In the genomic region with DNA sequence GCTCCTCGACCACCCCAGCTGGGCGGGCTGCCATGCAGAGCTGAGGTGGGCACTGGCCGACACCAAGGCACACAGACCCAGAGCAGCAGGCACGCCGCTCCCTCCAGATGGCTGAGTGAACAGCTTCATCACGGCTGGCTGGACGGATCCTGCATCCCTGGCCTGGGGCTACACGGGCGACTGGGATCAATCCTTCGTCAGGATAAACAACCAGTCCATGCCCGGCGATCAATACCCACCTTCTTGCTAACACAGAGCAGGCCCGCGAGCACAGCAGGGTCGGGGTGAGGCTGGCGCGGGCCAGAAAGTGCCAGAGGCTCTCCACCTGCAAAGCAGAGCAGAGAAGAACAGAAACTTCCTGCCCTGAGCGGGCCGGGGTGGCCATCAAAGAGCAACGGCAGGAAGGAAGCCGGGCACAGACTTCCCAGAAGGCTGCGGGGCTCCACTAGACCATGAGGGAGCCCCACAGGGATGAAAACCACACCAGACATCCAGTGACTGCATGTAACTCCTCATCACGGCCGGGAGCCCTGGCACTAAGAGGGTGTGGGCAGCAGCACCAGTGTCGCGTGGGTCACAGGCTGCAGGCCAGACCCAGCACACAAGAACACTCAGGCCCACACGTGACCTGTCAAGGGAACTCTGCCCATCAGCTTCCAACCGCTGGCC, we compare ENCODE assay signal across 14 cellular contexts.
DNase-seq lines count a peak whose midpoint lies in the region; ATAC-seq and TF ChIP-seq lines count a peak whose summit lies in the region.
"Had no signal": no experiment of that assay in that cellular context is flagged by ENCODE, and none has a peak within 500 bp of the region (broad histone marks: within the 10 kb centered on the region; RNA-seq: fewer than 3 reads in every experiment).

No MANE protein-coding gene starts in this region.

- TF ChIP-seq CTCF in neural progenitor cell (IDR thresholded peaks at IDR 0.05) (no peak), brain microvascular endothelial cell (IDR thresholded peaks at IDR 0.05; ENCODE audit: low read depth, low read length, missing control alignments) (no peak), RWPE1 (conservative IDR thresholded peaks at IDR 0.05; ENCODE audit: low read depth) (no peak), esophagus squamous epithelium (IDR thresholded peaks at IDR 0.05) (no peak), osteocyte (IDR thresholded peaks at IDR 0.05) (no peak)

- peaks cover 14% of the 10 kb centered on the region for H3F3A ChIP-seq in neural progenitor cell (ENCODE audit: low read depth)

- TF ChIP-seq POLR2A in esophagus squamous epithelium (IDR thresholded peaks at IDR 0.05) = no peak

- H3K9me3 Mint-ChIP-seq in CD8-positive, alpha-beta memory T cell = no peaks in the 10 kb centered on the region
- H3K9me3 Mint-ChIP-seq in activated T-helper 17 cell treated with anti-CD3 and anti-CD28 coated beads, Interleukin-2, amount 50 U/mL, for 72 hours = no peaks in the 10 kb centered on the region
- H3K9me3 Mint-ChIP-seq in neural progenitor cell (peaks cover 2% of the 10 kb centered on the region), osteocyte (ENCODE audit: unreplicated experiment) (no peaks in the 10 kb centered on the region)

- no peak overlapping the region for H2AFZ ChIP-seq in neural progenitor cell (replicated peaks)
- H2AFZ ChIP-seq: hepatocyte had no signal

- H3K4me3 ChIP-seq in CD8-positive, alpha-beta memory T cell (ENCODE audit: low read length) = peak overlapping the region; percentile 30
- no peak overlapping the region for H3K4me3 ChIP-seq in neural progenitor cell
- no peak overlapping the region for H3K4me3 ChIP-seq in brain microvascular endothelial cell (ENCODE audit: low read depth, low read length)
- H3K4me3 ChIP-seq in esophagus squamous epithelium = no peak overlapping the region
- H3K4me3 ChIP-seq: hepatocyte, lung, psoas muscle had no signal

- CTCF ChIA-PET in CD8-positive, alpha-beta memory T cell (lab: Charles Lee) = no interaction called here
- CTCF ChIA-PET in RWPE1 (lab: Yijun Ruan, JAX) = no interaction called here

- H3K9me3 ChIP-seq in CD8-positive, alpha-beta memory T cell (ENCODE audit: low read length) = no peaks in the 10 kb centered on the region
- H3K9me3 ChIP-seq in T-helper 17 cell (ENCODE audit: control insufficient read depth, low read length, poor library complexity, severe bottlenecking) (no peaks in the 10 kb centered on the region), neural progenitor cell (ENCODE audit: low read depth) (no peaks in the 10 kb centered on the region), esophagus squamous epithelium (no peaks in the 10 kb centered on the region)
- H3K9me3 ChIP-seq: psoas muscle had no signal

- no peaks in the 10 kb centered on the region for H4K20me1 ChIP-seq in neural progenitor cell (ENCODE audit: low read depth)

- peaks cover 2% of the 10 kb centered on the region for H3K79me2 ChIP-seq in neural progenitor cell (ENCODE audit: low read depth)
- H3K79me2 ChIP-seq: hepatocyte had no signal

- DNase-seq in CD8-positive, alpha-beta memory T cell = peak in 2 of 5 donors; percentile 12 to 64
- DNase-seq in T-helper 17 cell (no peak), neural progenitor cell (ENCODE audit: low spot score) (no peak), brain microvascular endothelial cell (no peak), RWPE1 (ENCODE audit: low spot score) (no peak), esophagus squamous epithelium (lab: John Stamatoyannopoulos, UW) (no peak), osteocyte (ENCODE audit: extremely low spot score, unreplicated experiment) (no peak)
- DNase-seq: IMR-90, PC-3, psoas muscle had no signal

- H3K36me3 Mint-ChIP-seq in CD8-positive, alpha-beta memory T cell = peaks cover 0 to 16% (median 0%) of the 10 kb centered on the region in 3 donors
- no peaks in the 10 kb centered on the region for H3K36me3 Mint-ChIP-seq in T-helper 17 cell (ENCODE audit: low read depth)
- H3K36me3 Mint-ChIP-seq in activated T-helper 17 cell treated with anti-CD3 and anti-CD28 coated beads, Interleukin-2, amount 50 U/mL, for 72 hours (ENCODE audit: low read depth) = no peaks in the 10 kb centered on the region
- H3K36me3 Mint-ChIP-seq in neural progenitor cell = peaks cover 16% of the 10 kb centered on the region
- peaks cover 4% of the 10 kb centered on the region for H3K36me3 Mint-ChIP-seq in osteocyte (ENCODE audit: unreplicated experiment)

- peak overlapping the region in 1 of 7 donors; percentile 23 for H3K4me3 Mint-ChIP-seq in CD8-positive, alpha-beta memory T cell
- peak overlapping the region; percentile 69 for H3K4me3 Mint-ChIP-seq in T-helper 17 cell
- no peak overlapping the region for H3K4me3 Mint-ChIP-seq in activated T-helper 17 cell treated with anti-CD3 and anti-CD28 coated beads, Interleukin-2, amount 50 U/mL, for 72 hours
- no peak overlapping the region for H3K4me3 Mint-ChIP-seq in neural progenitor cell
- H3K4me3 Mint-ChIP-seq in osteocyte (ENCODE audit: unreplicated experiment) = no peak overlapping the region

- ATAC-seq in T-helper 17 cell = peak; percentile 82
- peak; percentile 29 for ATAC-seq in activated T-helper 17 cell treated with anti-CD3 and anti-CD28 coated beads, Interleukin-2, amount 50 U/mL, for 72 hours (replicated peaks)
- ATAC-seq: PC-3 had no signal

- no peak overlapping the region for H3K9ac ChIP-seq in neural progenitor cell

- peaks cover 33% of the 10 kb centered on the region for H3K4me1 ChIP-seq in CD8-positive, alpha-beta memory T cell (ENCODE audit: insufficient read depth, low read length)
- peaks cover 28% of the 10 kb centered on the region for H3K4me1 ChIP-seq in neural progenitor cell
- peaks cover 0 to 18% (median 9%) of the 10 kb centered on the region in 3 donors for H3K4me1 ChIP-seq in esophagus squamous epithelium

- intact Hi-C loops in esophagus squamous epithelium (cut with DNase I) = no loop called here

- POLR2A ChIA-PET in CD8-positive, alpha-beta memory T cell (lab: Charles Lee) = interaction anchor here (1.0 kb wide), 1 partner anchor 27 kb away, joined by 3 read pairs; no protein-coding TSS in a partner anchor
- POLR2A ChIA-PET in RWPE1 (lab: Yijun Ruan, JAX; ENCODE audit: low non-redundant PET) = no interaction called here

- no peaks in the 10 kb centered on the region for H3K27me3 Mint-ChIP-seq in CD8-positive, alpha-beta memory T cell
- no peaks in the 10 kb centered on the region for H3K27me3 Mint-ChIP-seq in T-helper 17 cell
- H3K27me3 Mint-ChIP-seq in activated T-helper 17 cell treated with anti-CD3 and anti-CD28 coated beads, Interleukin-2, amount 50 U/mL, for 72 hours = no peaks in the 10 kb centered on the region
- peaks cover 13% of the 10 kb centered on the region for H3K27me3 Mint-ChIP-seq in neural progenitor cell (ENCODE audit: insufficient read depth, low read depth)
- no peaks in the 10 kb centered on the region for H3K27me3 Mint-ChIP-seq in osteocyte (ENCODE audit: unreplicated experiment)

- no peak overlapping the region for H3K27ac ChIP-seq in CD8-positive, alpha-beta memory T cell (ENCODE audit: low read depth, low read length)
- H3K27ac ChIP-seq in neural progenitor cell = no peak overlapping the region
- no peak overlapping the region for H3K27ac ChIP-seq in brain microvascular endothelial cell
- no peak overlapping the region for H3K27ac ChIP-seq in RWPE1
- no peak overlapping the region for H3K27ac ChIP-seq in esophagus squamous epithelium
- H3K27ac ChIP-seq: C4-2B, hepatocyte, psoas muscle had no signal

- no peaks in the 10 kb centered on the region for H3K36me3 ChIP-seq in CD8-positive, alpha-beta memory T cell (ENCODE audit: insufficient read depth, low read length)
- H3K36me3 ChIP-seq in neural progenitor cell = no peaks in the 10 kb centered on the region
- peaks cover 3% of the 10 kb centered on the region for H3K36me3 ChIP-seq in brain microvascular endothelial cell (replicated peaks)
- H3K36me3 ChIP-seq in esophagus squamous epithelium = peaks cover 0 to 50% (median 0%) of the 10 kb centered on the region in 3 donors

- in situ Hi-C loops in brain microvascular endothelial cell (cut with HindIII; ENCODE audit: low pct_ligation_motif_present, low sequenced_read_pairs) = no loop called here

- peak overlapping the region in 4 of 8 donors; percentile 11 to 77 (median 26) for H3K27ac Mint-ChIP-seq in CD8-positive, alpha-beta memory T cell
- H3K27ac Mint-ChIP-seq in T-helper 17 cell (peak overlapping the region; percentile 21), neural progenitor cell (peak overlapping the region; percentile 72), osteocyte (ENCODE audit: unreplicated experiment) (no peak overlapping the region)
- H3K27ac Mint-ChIP-seq in activated T-helper 17 cell treated with anti-CD3 and anti-CD28 coated beads, Interleukin-2, amount 50 U/mL, for 72 hours = peak overlapping the region; percentile 71

- peaks cover 11 to 23% (median 20%) of the 10 kb centered on the region in 3 donors for H3K4me1 Mint-ChIP-seq in CD8-positive, alpha-beta memory T cell
- H3K4me1 Mint-ChIP-seq in T-helper 17 cell (peaks cover 11% of the 10 kb centered on the region), neural progenitor cell (peaks cover 65% of the 10 kb centered on the region), osteocyte (ENCODE audit: unreplicated experiment) (peaks cover 22% of the 10 kb centered on the region)
- H3K4me1 Mint-ChIP-seq in activated T-helper 17 cell treated with anti-CD3 and anti-CD28 coated beads, Interleukin-2, amount 50 U/mL, for 72 hours = peaks cover 6% of the 10 kb centered on the region

- no peak overlapping the region for H3K4me2 ChIP-seq in neural progenitor cell
- H3K4me2 ChIP-seq: hepatocyte had no signal

- no peaks in the 10 kb centered on the region for H3K27me3 ChIP-seq in CD8-positive, alpha-beta memory T cell (ENCODE audit: insufficient read depth, low read length, poor library complexity, severe bottlenecking)
- no peaks in the 10 kb centered on the region for H3K27me3 ChIP-seq in neural progenitor cell
- H3K27me3 ChIP-seq in brain microvascular endothelial cell (replicated peaks) = no peaks in the 10 kb centered on the region
- H3K27me3 ChIP-seq in esophagus squamous epithelium = no peaks in the 10 kb centered on the region
- H3K27me3 ChIP-seq: hepatocyte had no signal

- 73 to 100% methylated on average over 1 to 3 of the region's 28 CpGs for WGBS in esophagus squamous epithelium, 2 donors
